In genomic region chr14:52949711-52950409, GRCh38 we compare ENCODE assay signal across 1 cellular context.
TF ChIP-seq lines count a peak whose summit lies in the region.

No MANE protein-coding gene starts in this region.

TF ChIP-seq in WTC11, 78 proteins besides CTCF, POLR2A, EP300 and RAD21 (continued from another document):
- no peak for TF ChIP-seq IRF1 (CRISPR knock-in tag; IDR thresholded peaks at IDR 0.05)
- TF ChIP-seq ZNF512 (CRISPR knock-in tag; IDR thresholded peaks at IDR 0.05; ENCODE audit: borderline replicate concordance): no peak
